In the genomic region with DNA sequence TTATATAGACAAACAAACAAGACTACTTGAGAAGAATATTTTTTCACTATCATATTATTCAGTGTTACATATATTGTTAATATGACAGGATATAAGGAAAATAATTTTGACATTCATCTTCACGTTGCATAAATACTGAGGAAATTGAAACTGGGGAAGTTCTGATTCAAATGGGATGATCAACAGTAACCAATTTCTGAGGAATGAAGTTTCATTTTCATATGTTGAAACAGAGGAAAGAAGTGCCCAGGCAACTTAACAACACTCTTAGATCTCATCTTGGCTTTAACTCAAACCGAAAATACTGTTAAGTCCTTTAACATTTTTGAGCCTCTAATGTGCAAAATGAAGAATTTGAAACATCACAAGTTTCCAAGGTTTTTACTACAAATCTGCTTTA, we compare ENCODE assay signal across 20 cellular contexts.
"Had no signal": no experiment of that assay in that cellular context is flagged by ENCODE, and none has a peak within 500 bp of the region (broad histone marks: within the 10 kb centered on the region; RNA-seq: fewer than 3 reads in every experiment).

No MANE protein-coding gene starts in this region.

- H3K36me3 ChIP-seq: breast epithelium, gastrocnemius medialis, prostate gland, suprapubic skin had no signal

- H3K27ac Mint-ChIP-seq: activated naive CD8-positive, alpha-beta T cell treated with anti-CD3 and anti-CD28 coated beads for 36 hours; activated T-helper 1 cell treated with anti-CD3 and anti-CD28 coated beads, Interleukin-12 subunit alpha, Interleukin-12 subunit beta, Interleukin-2, Interleukin-4 antibody, amounts not matched to agents 30 ng/mL and 10 ng/mL and 1 ng/mL, durations not matched to agents 14 hours and 24 hours and 36 hours; effector memory CD8-positive, alpha-beta T cell; stimulated activated naive CD8-positive, alpha-beta T cell treated with anti-CD3 and anti-CD28 coated beads, Interleukin-15, Interleukin-2, amounts not matched to agents 100 ng/mL and 50 ng/mL, for 24 hours; type B pancreatic cell had no signal

- H3K4me1 ChIP-seq: breast epithelium, prostate gland, suprapubic skin had no signal

- H3K9me3 Mint-ChIP-seq: activated naive CD8-positive, alpha-beta T cell treated with anti-CD3 and anti-CD28 coated beads for 36 hours; activated T-helper 1 cell treated with anti-CD3 and anti-CD28 coated beads, Interleukin-12 subunit alpha, Interleukin-12 subunit beta, Interleukin-2, Interleukin-4 antibody, amounts not matched to agents 30 ng/mL and 10 ng/mL and 1 ng/mL, durations not matched to agents 14 hours and 24 hours and 36 hours; stimulated activated naive CD8-positive, alpha-beta T cell treated with anti-CD3 and anti-CD28 coated beads, Interleukin-15, Interleukin-2, amounts not matched to agents 100 ng/mL and 50 ng/mL, for 24 hours; type B pancreatic cell had no signal

- H3K27me3 ChIP-seq: breast epithelium, gastrocnemius medialis, suprapubic skin had no signal

- H3K9me3 ChIP-seq: breast epithelium, gastrocnemius medialis, prostate gland, suprapubic skin had no signal

- H3K27me3 Mint-ChIP-seq: activated naive CD8-positive, alpha-beta T cell treated with anti-CD3 and anti-CD28 coated beads for 36 hours; effector memory CD8-positive, alpha-beta T cell; stimulated activated naive CD8-positive, alpha-beta T cell treated with anti-CD3 and anti-CD28 coated beads, Interleukin-15, Interleukin-2, amounts not matched to agents 100 ng/mL and 50 ng/mL, for 24 hours; type B pancreatic cell had no signal

- DNase-seq: activated CD4-positive, alpha-beta T cell treated with anti-CD3 and anti-CD28 coated beads, Interleukin-2, amount 50 U/mL, for 1 hour; activated CD8-positive, alpha-beta memory T cell treated with anti-CD3 and anti-CD28 coated beads for 24 hours; activated naive CD8-positive, alpha-beta T cell treated with anti-CD3 and anti-CD28 coated beads for 36 hours; anterior cingulate cortex; cerebellar nuclear complex; dermis blood vessel endothelial cell; effector memory CD8-positive, alpha-beta T cell; gastrocnemius medialis; left colon; midbrain; right cardiac atrium; T-helper 9 cell had no signal

- H3K4me1 Mint-ChIP-seq: activated naive CD8-positive, alpha-beta T cell treated with anti-CD3 and anti-CD28 coated beads for 36 hours had no signal

- H3K36me3 Mint-ChIP-seq: activated naive CD8-positive, alpha-beta T cell treated with anti-CD3 and anti-CD28 coated beads for 36 hours; type B pancreatic cell had no signal

- H3K4me3 Mint-ChIP-seq: activated naive CD8-positive, alpha-beta T cell treated with anti-CD3 and anti-CD28 coated beads for 36 hours; activated T-helper 1 cell treated with anti-CD3 and anti-CD28 coated beads, Interleukin-12 subunit alpha, Interleukin-12 subunit beta, Interleukin-2, Interleukin-4 antibody, amounts not matched to agents 30 ng/mL and 10 ng/mL and 1 ng/mL, durations not matched to agents 14 hours and 24 hours and 36 hours; effector memory CD8-positive, alpha-beta T cell; stimulated activated naive CD8-positive, alpha-beta T cell treated with anti-CD3 and anti-CD28 coated beads, Interleukin-15, Interleukin-2, amounts not matched to agents 100 ng/mL and 50 ng/mL, for 24 hours; type B pancreatic cell had no signal

- H3K27ac ChIP-seq: breast epithelium, epithelial cell of prostate, gastrocnemius medialis, prostate gland, suprapubic skin had no signal

- H3K4me3 ChIP-seq: breast epithelium, gastrocnemius medialis, lung, prostate gland, suprapubic skin had no signal
